17 cellular contexts compared by ENCODE assay signal in the genomic region with DNA sequence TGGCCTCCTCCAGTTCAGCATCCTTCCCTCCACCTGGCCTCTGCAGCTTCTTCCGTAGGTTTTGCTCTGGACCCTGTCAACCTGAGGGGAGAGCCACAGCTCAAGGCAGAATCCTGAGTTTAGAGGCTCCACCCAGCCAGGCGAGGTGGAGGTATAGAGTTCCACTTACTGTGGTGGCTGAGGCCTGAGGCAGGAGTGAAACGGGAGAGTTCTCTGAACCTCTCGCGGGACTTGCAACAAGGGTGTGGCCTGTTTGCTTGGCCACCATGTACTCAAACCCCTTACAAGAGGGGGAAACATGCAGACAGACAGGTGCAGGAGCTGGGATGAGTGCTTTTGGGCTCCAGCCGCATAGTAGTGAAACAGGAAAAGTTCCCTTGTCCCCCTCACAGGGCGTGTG.
DNase-seq lines count a peak whose midpoint lies in the region; ATAC-seq and TF ChIP-seq lines count a peak whose summit lies in the region.
"Had no signal": no experiment of that assay in that cellular context is flagged by ENCODE, and none has a peak within 500 bp of the region (broad histone marks: within the 10 kb centered on the region; RNA-seq: fewer than 3 reads in every experiment).

No MANE protein-coding gene starts in this region.

- H3K4me3 Mint-ChIP-seq in naive B cell, result peak overlapping the region; percentile 70 to 94 (median 90)
- H3K4me3 Mint-ChIP-seq: natural killer cell had no signal

- DNase-seq in NCI-H2171 treated with DMSO at 0.1 percent for 48 hours (lab: John Stamatoyannopoulos, UW), result peak; percentile 56
- no peak for DNase-seq in naive B cell
- no peak for DNase-seq in NCI-H2107 (lab: John Stamatoyannopoulos, UW)
- no peak for DNase-seq in KBM-7
- DNase-seq in breast epithelium (ENCODE audit: low spot score in 2 of 2), result no peak
- no peak for DNase-seq in putamen (ENCODE audit: low spot score)
- DNase-seq: activated CD8-positive, alpha-beta memory T cell treated with anti-CD3 and anti-CD28 coated beads for 24 hours; activated effector memory CD4-positive, alpha-beta T cell treated with anti-CD3 and anti-CD28 coated beads, Interleukin-2, amount 50 U/mL, for 16 hours; C1 segment of cervical spinal cord; hypothalamus; KG1; natural killer cell had no signal

- no peaks in the 10 kb centered on the region for H3K4me1 ChIP-seq in breast epithelium
- H3K4me1 ChIP-seq: right atrium auricular region, SJSA1 had no signal

- no peak overlapping the region for H3K27ac ChIP-seq in breast epithelium
- H3K27ac ChIP-seq: right atrium auricular region, SJSA1 had no signal

- H3K9me3 Mint-ChIP-seq in naive B cell, result no peaks in the 10 kb centered on the region
- H3K9me3 Mint-ChIP-seq: natural killer cell had no signal

- TF ChIP-seq CTCF in breast epithelium (IDR thresholded peaks at IDR 0.05), result no peak

- ATAC-seq in GM19328 (IDR thresholded peaks at IDR 0.05; ENCODE audit: unreplicated experiment) (peak; percentile 68), HG02852 (IDR thresholded peaks at IDR 0.05; ENCODE audit: unreplicated experiment) (peak; percentile 65), naive B cell (ENCODE audit: low read depth in 2 of 2) (peak in 1 of 2 donors; percentile 47)
- ATAC-seq: left lobe of liver, natural killer cell had no signal

- no peaks in the 10 kb centered on the region for H3K27me3 Mint-ChIP-seq in naive B cell

- peaks cover 28 to 62% (median 48%) of the 10 kb centered on the region in 3 donors for H3K4me1 Mint-ChIP-seq in naive B cell
- H3K4me1 Mint-ChIP-seq: natural killer cell had no signal

- no peak for TF ChIP-seq POLR2A in breast epithelium (IDR thresholded peaks at IDR 0.05)

- H3K27me3 ChIP-seq in breast epithelium, result no peaks in the 10 kb centered on the region
- H3K27me3 ChIP-seq: right atrium auricular region, SJSA1 had no signal

- in situ Hi-C loops in KBM-7 (cut with MboI; ENCODE audit: low pct_unique_long_range_greater_than_20kb, low sequenced_read_pairs), result no loop called here

- H3K27ac Mint-ChIP-seq in naive B cell, result peak overlapping the region in 5 of 6 donors; percentile 78 to 94 (median 92)
- H3K27ac Mint-ChIP-seq: natural killer cell had no signal

- intact Hi-C loops in breast epithelium (cut with DNase I; ENCODE audit: low total_unique reads), result no loop called here

- no peak overlapping the region for H3K4me3 ChIP-seq in breast epithelium
- H3K4me3 ChIP-seq: right atrium auricular region, SJSA1 had no signal

- H3K9me3 ChIP-seq in breast epithelium, result peaks cover 0 to 17% of the 10 kb centered on the region in 2 donors
- H3K9me3 ChIP-seq: SJSA1 had no signal

- H3K36me3 ChIP-seq in breast epithelium, result no peaks in the 10 kb centered on the region
- H3K36me3 ChIP-seq: right atrium auricular region, SJSA1 had no signal

- peaks cover 0 to 5% of the 10 kb centered on the region in 2 donors for H3K36me3 Mint-ChIP-seq in naive B cell
- H3K36me3 Mint-ChIP-seq: natural killer cell had no signal
